ENCODE assay signal across 16 cellular contexts in the genomic region with DNA sequence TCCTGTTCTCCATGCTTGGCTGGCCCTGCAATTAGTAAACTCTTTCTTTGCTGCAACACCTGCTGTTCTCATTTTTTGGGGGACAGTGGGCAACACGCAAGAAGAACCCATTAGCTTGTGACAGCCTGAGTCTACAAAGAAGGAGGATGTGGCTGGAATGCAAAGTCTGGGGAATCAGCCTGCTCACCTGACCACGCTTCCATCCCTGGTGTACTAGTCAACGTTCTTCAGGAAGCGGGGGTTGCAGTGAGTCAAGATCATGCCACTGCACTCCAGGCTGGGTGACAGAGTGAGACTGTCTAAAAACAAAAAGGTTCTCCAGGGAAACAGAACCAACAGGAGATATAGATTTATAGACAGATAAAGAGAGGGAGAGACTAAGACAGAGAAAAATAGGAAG. TPM values are rescaled to one million over a fixed set of nuclear protein-coding genes. Genes with fewer than 3 reads are reported as not detected.
DNase-seq lines count a peak whose midpoint lies in the region; ATAC-seq and TF ChIP-seq lines count a peak whose summit lies in the region.
"Had no signal": no experiment of that assay in that cellular context is flagged by ENCODE, and none has a peak within 500 bp of the region (broad histone marks: within the 10 kb centered on the region; RNA-seq: fewer than 3 reads in every experiment).

No MANE protein-coding gene starts in this region.

- H3K27me3 ChIP-seq in WERI-Rb-1 (ENCODE audit: insufficient read depth, low read depth, severe bottlenecking) (no peaks in the 10 kb centered on the region), kidney epithelial cell (ENCODE audit: control insufficient read depth, insufficient read depth, low read length) (no peaks in the 10 kb centered on the region)
- H3K27me3 ChIP-seq: upper lobe of left lung had no signal

- H3K9me3 ChIP-seq in WERI-Rb-1 (ENCODE audit: severe bottlenecking) = peaks cover 11% of the 10 kb centered on the region

- H3K4me1 Mint-ChIP-seq in activated naive CD8-positive, alpha-beta T cell treated with anti-CD3 and anti-CD28 coated beads for 36 hours = peaks cover 6% of the 10 kb centered on the region

- no peak for ATAC-seq in HG02759 (IDR thresholded peaks at IDR 0.05; ENCODE audit: unreplicated experiment)
- ATAC-seq: effector memory CD8-positive, alpha-beta T cell had no signal

- peaks cover 11% of the 10 kb centered on the region for H3K36me3 Mint-ChIP-seq in activated naive CD8-positive, alpha-beta T cell treated with anti-CD3 and anti-CD28 coated beads for 36 hours

- peak; percentile 67 for DNase-seq in DMS79 (lab: John Stamatoyannopoulos, UW)
- DNase-seq in HK-2 (ENCODE audit: unreplicated experiment) = peak; percentile 66
- no peak for DNase-seq in WERI-Rb-1
- DNase-seq in kidney epithelial cell (ENCODE audit: low read depth) = peak; percentile 70
- DNase-seq in activated naive CD8-positive, alpha-beta T cell treated with anti-CD3 and anti-CD28 coated beads for 36 hours = no peak
- no peak for DNase-seq in NCI-H1694 (lab: John Stamatoyannopoulos, UW)
- DNase-seq: activated CD8-positive, alpha-beta memory T cell treated with anti-CD3 and anti-CD28 coated beads, Interleukin-2, amount 50 U/mL, for 4 hours; activated naive CD4-positive, alpha-beta T cell treated with anti-CD3 and anti-CD28 coated beads for 36 hours; effector memory CD8-positive, alpha-beta T cell; mesenchymal stem cell; NCI-H187 treated with DMSO at 0.1 percent for 48 hours; stimulated activated CD4-positive, alpha-beta T cell treated with anti-CD3 and anti-CD28 coated beads, Interleukin-4, amount 100 ng/mL, for 1 hour; upper lobe of left lung had no signal

- H3K4me3 Mint-ChIP-seq in activated naive CD8-positive, alpha-beta T cell treated with anti-CD3 and anti-CD28 coated beads for 36 hours = no peak overlapping the region
- H3K4me3 Mint-ChIP-seq: activated naive CD4-positive, alpha-beta T cell treated with anti-CD3 and anti-CD28 coated beads for 36 hours; effector memory CD8-positive, alpha-beta T cell had no signal

- H3K9me3 Mint-ChIP-seq in activated naive CD8-positive, alpha-beta T cell treated with anti-CD3 and anti-CD28 coated beads for 36 hours = peaks cover 17% of the 10 kb centered on the region

- peaks cover 4% of the 10 kb centered on the region for H3K27me3 Mint-ChIP-seq in activated naive CD8-positive, alpha-beta T cell treated with anti-CD3 and anti-CD28 coated beads for 36 hours

- H3K4me3 ChIP-seq in WERI-Rb-1 (ENCODE audit: low read depth, low read length) (no peak overlapping the region), kidney epithelial cell (ENCODE audit: low read depth, low read length) (no peak overlapping the region)
- H3K4me3 ChIP-seq: upper lobe of left lung had no signal

- TF ChIP-seq CTCF in WERI-Rb-1 (IDR thresholded peaks at IDR 0.05; ENCODE audit: low read depth, low read length) (no peak), kidney epithelial cell (IDR thresholded peaks at IDR 0.05; ENCODE audit: insufficient read depth, low read length, poor library complexity, severe bottlenecking) (no peak)

- H3K27ac Mint-ChIP-seq in activated naive CD8-positive, alpha-beta T cell treated with anti-CD3 and anti-CD28 coated beads for 36 hours = no peak overlapping the region
- H3K27ac Mint-ChIP-seq: activated naive CD4-positive, alpha-beta T cell treated with anti-CD3 and anti-CD28 coated beads for 36 hours; effector memory CD8-positive, alpha-beta T cell had no signal

- H3K27ac ChIP-seq in WERI-Rb-1 = peak overlapping the region; percentile 48
- H3K27ac ChIP-seq: C4-2B, KMS-11, upper lobe of left lung had no signal

- H3K36me3 ChIP-seq in WERI-Rb-1 (no peaks in the 10 kb centered on the region), kidney epithelial cell (ENCODE audit: control insufficient read depth, insufficient read depth, low read length) (no peaks in the 10 kb centered on the region)
- H3K36me3 ChIP-seq: upper lobe of left lung had no signal

RNA-seq across cellular contexts. Expression of a gene that starts 27.7 kb away (rescaled TPM):
- total RNA-seq in kidney epithelial cell = 0.08 and 0.41 TPM in 2 replicates
- not detected for total RNA-seq in activated naive CD8-positive, alpha-beta T cell treated with anti-CD3 and anti-CD28 coated beads for 36 hours
- total RNA-seq: activated naive CD4-positive, alpha-beta T cell treated with anti-CD3 and anti-CD28 coated beads for 36 hours had no signal

Comparison
In these comparisons a context has a peak if more than half of its experiments do, and no peak if none do; other contexts are left out.
1. DNase-seq: peak in DMS79 (single experiment), HK-2 (single experiment) and kidney epithelial cell (single experiment); none in WERI-Rb-1 (single experiment), activated naive CD8-positive, alpha-beta T cell treated with anti-CD3 and anti-CD28 coated beads for 36 hours (single experiment) and NCI-H1694 (single experiment).